1 cellular context compared by ENCODE assay signal in genomic region chr18:74281639-74282358, GRCh38.
TF ChIP-seq lines count a peak whose summit lies in the region.

No MANE protein-coding gene starts in this region.

TF ChIP-seq in HepG2, 621 proteins besides CTCF, POLR2A, EP300 and RAD21 (continued from another document):
- TF ChIP-seq GFI1 (CRISPR knock-in tag; IDR thresholded peaks at IDR 0.05; ENCODE audit: borderline replicate concordance) (no peak), SMAD3 (CRISPR knock-in tag; IDR thresholded peaks at IDR 0.05) (0 out of 2 replicates have a peak, but pooled peaks have one; percentile 46), GABPB1 (CRISPR knock-in tag; IDR thresholded peaks at IDR 0.05) (no peak), NCOA2 (CRISPR knock-in tag; IDR thresholded peaks at IDR 0.05) (0 out of 2 replicates have a peak, but pooled peaks have one; percentile 38), GPN1 (CRISPR knock-in tag; IDR thresholded peaks at IDR 0.05; ENCODE audit: borderline replicate concordance) (no peak)
